Comparison of ENCODE assay signal across 22 cellular contexts in the genomic region with DNA sequence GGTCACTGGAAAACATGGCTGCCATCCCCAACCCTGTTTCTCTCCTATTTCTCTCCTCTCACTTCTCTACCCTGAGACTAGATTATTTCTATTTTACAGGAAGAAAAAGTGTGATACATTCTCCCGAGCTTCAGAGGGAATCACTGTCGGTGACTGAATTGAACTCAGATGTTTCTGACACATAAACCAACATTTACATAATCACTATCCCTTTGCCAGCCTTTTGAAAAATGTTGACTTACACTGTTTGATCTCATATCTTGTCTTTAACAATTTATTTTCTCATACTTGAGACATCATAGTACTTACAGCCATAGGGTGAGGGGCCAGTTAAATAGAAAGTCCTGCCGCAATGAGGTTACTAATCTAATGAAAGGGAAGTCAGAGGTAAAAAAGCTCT.
"Had no signal": no experiment of that assay in that cellular context is flagged by ENCODE, and none has a peak within 500 bp of the region (broad histone marks: within the 10 kb centered on the region; RNA-seq: fewer than 3 reads in every experiment).

No MANE protein-coding gene starts in this region.

- H3K36me3 ChIP-seq: MG63, SJCRH30 had no signal

- H3K27me3 ChIP-seq: MG63 had no signal

- H3K27ac ChIP-seq: HL-60, RWPE1, SJCRH30 had no signal

- H3K4me3 ChIP-seq: MG63, SJCRH30 had no signal

- ATAC-seq: Panc1, PC-3, SK-N-SH treated with all-trans-retinoic acid at 6 μM for 48 hours had no signal

- DNase-seq: Karpas-422, KG1, MG63, NCI-H1092, NCI-H1105 treated with DMSO at 0.1 percent for 48 hours, NCI-H1417 treated with DMSO at 0.1 percent for 48 hours, NCI-H146, NCI-H1694 treated with DMSO at 0.1 percent for 48 hours, NCI-H1930, NCI-H2081, NCI-H2107, NCI-H2227 treated with DMSO at 0.1 percent for 48 hours, NCI-H524 treated with DMSO at 0.1 percent for 48 hours, NCI-H69, NCI-H774, PC-3, SHP77, SJCRH30 had no signal

- H3K9me3 ChIP-seq: MG63, SJCRH30 had no signal
